Comparison of ENCODE assay signal across 9 cellular contexts in genomic region chr5:38453506-38453905, GRCh38.
DNase-seq lines count a peak whose midpoint lies in the region; ATAC-seq lines count a peak whose summit lies in the region.
"Had no signal": no experiment of that assay in that cellular context is flagged by ENCODE, and none has a peak within 500 bp of the region (broad histone marks: within the 10 kb centered on the region; RNA-seq: fewer than 3 reads in every experiment).

No MANE protein-coding gene starts in this region.

- peaks cover 0 to 18% (median 8%) of the 10 kb centered on the region in 3 donors for H3K9me3 Mint-ChIP-seq in IgD-negative memory B cell
- H3K9me3 Mint-ChIP-seq in activated T-cell treated with anti-CD3 and anti-CD28 coated beads, Interleukin-2, amount 50 U/mL, for 72 hours = no peaks in the 10 kb centered on the region
- H3K9me3 Mint-ChIP-seq: brain had no signal

- DNase-seq in GF-D8 (lab: John Stamatoyannopoulos, UW) (peak; percentile 83), iPS-NIHi11 (ENCODE audit: low spot score) (no peak), LoVo (ENCODE audit: low spot score) (no peak), cerebellar nuclear complex (lab: John Stamatoyannopoulos, UW) (no peak)
- DNase-seq in activated T-cell treated with anti-CD3 and anti-CD28 coated beads, Interleukin-2, amount 50 U/mL, for 72 hours = peak; percentile 46 to 61
- peak; percentile 38 for DNase-seq in stimulated activated CD8-positive, alpha-beta memory T cell treated with anti-CD3 and anti-CD28 coated beads, Interleukin-4, amount 100 ng/mL, for 48 hours

- peak overlapping the region; percentile 6 to 74 (median 47) for H3K4me3 Mint-ChIP-seq in IgD-negative memory B cell
- peak overlapping the region; percentile 1 to 24 for H3K4me3 Mint-ChIP-seq in activated T-cell treated with anti-CD3 and anti-CD28 coated beads, Interleukin-2, amount 50 U/mL, for 72 hours
- H3K4me3 Mint-ChIP-seq: brain had no signal

- peak overlapping the region; percentile 74 to 87 (median 84) for H3K27ac Mint-ChIP-seq in IgD-negative memory B cell
- no peak overlapping the region for H3K27ac Mint-ChIP-seq in activated T-cell treated with anti-CD3 and anti-CD28 coated beads, Interleukin-2, amount 50 U/mL, for 72 hours
- H3K27ac Mint-ChIP-seq: brain had no signal

- H3K36me3 Mint-ChIP-seq in IgD-negative memory B cell = no peaks in the 10 kb centered on the region
- no peaks in the 10 kb centered on the region for H3K36me3 Mint-ChIP-seq in activated T-cell treated with anti-CD3 and anti-CD28 coated beads, Interleukin-2, amount 50 U/mL, for 72 hours (ENCODE audit: insufficient read depth in 2 of 2)
- H3K36me3 Mint-ChIP-seq: brain had no signal

- peaks cover 46% of the 10 kb centered on the region for H3K27me3 Mint-ChIP-seq in IgD-negative memory B cell
- H3K27me3 Mint-ChIP-seq in activated T-cell treated with anti-CD3 and anti-CD28 coated beads, Interleukin-2, amount 50 U/mL, for 72 hours (ENCODE audit: low read depth) = peaks cover 82% of the 10 kb centered on the region

- peaks cover 6 to 10% (median 9%) of the 10 kb centered on the region in 3 donors for H3K4me1 Mint-ChIP-seq in IgD-negative memory B cell
- peaks cover 19% of the 10 kb centered on the region for H3K4me1 Mint-ChIP-seq in activated T-cell treated with anti-CD3 and anti-CD28 coated beads, Interleukin-2, amount 50 U/mL, for 72 hours (ENCODE audit: low read depth)

- ATAC-seq in GM21423 (IDR thresholded peaks at IDR 0.05; ENCODE audit: unreplicated experiment) = peak; percentile 96
- ATAC-seq in activated T-cell treated with anti-CD3 and anti-CD28 coated beads, Interleukin-2, amount 50 U/mL, for 72 hours (replicated peaks in 1 of 2) = peak; percentile 95

Comparison
In these comparisons a context has a peak if more than half of its experiments do, and no peak if none do; other contexts are left out.
1. DNase-seq: peak in GF-D8 (single experiment), activated T-cell treated with anti-CD3 and anti-CD28 coated beads, Interleukin-2, amount 50 U/mL, for 72 hours (2 of 2) and stimulated activated CD8-positive, alpha-beta memory T cell treated with anti-CD3 and anti-CD28 coated beads, Interleukin-4, amount 100 ng/mL, for 48 hours (single experiment); none in iPS-NIHi11 (single experiment), LoVo (single experiment) and cerebellar nuclear complex (0 of 2).